15 cellular contexts compared by ENCODE assay signal in genomic region chr20:46954490-46955038, GRCh38. TPM values are rescaled to one million over a fixed set of nuclear protein-coding genes. Genes with fewer than 3 reads are reported as not detected.
DNase-seq lines count a peak whose midpoint lies in the region; ATAC-seq and TF ChIP-seq lines count a peak whose summit lies in the region.
"Had no signal": no experiment of that assay in that cellular context is flagged by ENCODE, and none has a peak within 500 bp of the region (broad histone marks: within the 10 kb centered on the region; RNA-seq: fewer than 3 reads in every experiment).

No MANE protein-coding gene starts in this region.

- intact Hi-C loops in Right ventricle myocardium inferior (cut with DNase I) = no loop called here

- peak overlapping the region; percentile 34 for H3K4me3 ChIP-seq in AG10803 (ENCODE audit: low read length)
- H3K4me3 ChIP-seq in mesodermal cell (ENCODE audit: extremely low read depth, insufficient read depth, low read length, poor library complexity, severe bottlenecking) = no peak overlapping the region
- H3K4me3 ChIP-seq: transverse colon had no signal

- WGBS in mesodermal cell (ENCODE audit: insufficient coverage in 2 of 2), 2 experiments = 80 to 83% methylated on average over 11 to 12 of the region's 15 CpGs

- H3K9me3 ChIP-seq in mesodermal cell (ENCODE audit: control insufficient read depth, low read length) = peaks cover 7% of the 10 kb centered on the region

- peaks cover 9% of the 10 kb centered on the region for H3K4me1 ChIP-seq in mesodermal cell (ENCODE audit: control insufficient read depth, insufficient read depth, low read length, poor library complexity, severe bottlenecking)
- H3K4me1 ChIP-seq: transverse colon had no signal

- no peak for ATAC-seq in Right ventricle myocardium inferior
- no peak for ATAC-seq in HG02885 (IDR thresholded peaks at IDR 0.05; ENCODE audit: poor library complexity, unreplicated experiment)
- ATAC-seq: CD8-positive, alpha-beta T cell; right cardiac atrium had no signal

- peak; percentile 99 for DNase-seq in AG10803 (ENCODE audit: low read depth)
- peak; percentile 100 for DNase-seq in LHCN-M2 (ENCODE audit: low read depth)
- DNase-seq in brain pericyte (ENCODE audit: low read depth, low spot score) = peak; percentile 99
- no peak for DNase-seq in Right ventricle myocardium inferior (ENCODE audit: missing footprints)
- no peak for DNase-seq in NCI-H524 (lab: John Stamatoyannopoulos, UW)
- DNase-seq in LoVo (ENCODE audit: low spot score) = no peak
- DNase-seq: activated CD4-positive, alpha-beta T cell treated with anti-CD3 and anti-CD28 coated beads, Interleukin-2, amount 50 U/mL, for 4 hours; activated naive CD4-positive, alpha-beta T cell; CD8-positive, alpha-beta T cell; effector CD4-positive, alpha-beta T cell; NCI-H446 treated with DMSO at 0.1 percent for 48 hours; right cardiac atrium; transverse colon had no signal

- no peaks in the 10 kb centered on the region for H3K36me3 ChIP-seq in mesodermal cell (ENCODE audit: control insufficient read depth, insufficient read depth, low read length)
- H3K36me3 ChIP-seq: transverse colon had no signal

- peak overlapping the region; percentile 10 for H3K27ac ChIP-seq in mesodermal cell (ENCODE audit: low read depth, low read length, severe bottlenecking)
- H3K27ac ChIP-seq: transverse colon had no signal

- TF ChIP-seq CTCF in AG10803 (conservative IDR thresholded peaks at IDR 0.05; ENCODE audit: low read length) = 0 out of 2 replicates have a peak, but pooled peaks have one; percentile 2

RNA-seq across cellular contexts. Expression of gene EYA2, which starts 59.9 kb away (rescaled TPM):
- total RNA-seq in LHCN-M2 (2014; rRNA removed) = 0.11 and 0.45 TPM in 2 replicates
- 2.6 TPM for polyA plus RNA-seq in LHCN-M2 (2012)
- 0.33 TPM for polyA plus RNA-seq in mesodermal cell (2013, experiment 1 of 2)
- polyA plus RNA-seq in mesodermal cell (2013, experiment 2 of 2) = 1.5 TPM
- 1.5 TPM for total RNA-seq in Right ventricle myocardium inferior
- total RNA-seq: CD8-positive, alpha-beta T cell had no signal

Comparison
In these comparisons a context has a peak if more than half of its experiments do, and no peak if none do; other contexts are left out.
1. DNase-seq: peak in AG10803 (single experiment), LHCN-M2 (single experiment) and brain pericyte (single experiment); none in Right ventricle myocardium inferior (single experiment), NCI-H524 (0 of 2) and LoVo (single experiment).